Comparison of ENCODE assay signal across 8 cellular contexts in genomic region chr1:150629115-150629928, GRCh38.
A peak's percentile ranks its signal among the peaks of the same experiment; 100 is the strongest.
DNase-seq lines count a peak whose midpoint lies in the region; ATAC-seq lines count a peak whose summit lies in the region.

TSS of gene ENSA (minus strand) at chr1:150629612. CDS start at chr1:150629470, 142 bp downstream.

- H3K36me3 ChIP-seq in SK-N-MC (ENCODE audit: insufficient read depth, low read length): peaks cover 37% of the 10 kb centered on the region

- H3K27ac Mint-ChIP-seq in activated naive CD4-positive, alpha-beta T cell treated with anti-CD3 and anti-CD28 coated beads, Interleukin-2, amount 10 ng/mL, durations not matched to agents 7 days and 5 days: no peak within 1 kb of the TSS

- peak; percentile 87 for ATAC-seq in HG02588 (IDR thresholded peaks at IDR 0.05; ENCODE audit: unreplicated experiment)

- DNase-seq in NCI-H1048 (lab: John Stamatoyannopoulos, UW): peak; percentile 100
- DNase-seq in SK-N-MC (ENCODE audit: low read depth, low spot score): peak; percentile 99
- DNase-seq in activated naive CD4-positive, alpha-beta T cell treated with anti-CD3 and anti-CD28 coated beads, Interleukin-2, amount 10 ng/mL, durations not matched to agents 7 days and 5 days: peak; percentile 98
- peak; percentile 95 for DNase-seq in germinal center (ENCODE audit: low spot score)
- DNase-seq in non-pigmented ciliary epithelial cell (ENCODE audit: low read depth): peak; percentile 99
- DNase-seq in superior temporal gyrus (ENCODE audit: extremely low spot score): peak; percentile 100

- no peak within 1 kb of the TSS for H3K4me3 Mint-ChIP-seq in activated naive CD4-positive, alpha-beta T cell treated with anti-CD3 and anti-CD28 coated beads, Interleukin-2, amount 10 ng/mL, durations not matched to agents 7 days and 5 days

- no peaks in the 10 kb centered on the region for H3K9me3 Mint-ChIP-seq in activated naive CD4-positive, alpha-beta T cell treated with anti-CD3 and anti-CD28 coated beads, Interleukin-2, amount 10 ng/mL, durations not matched to agents 7 days and 5 days

- H3K9me3 ChIP-seq in SK-N-MC (ENCODE audit: low read depth, low read length): no peaks in the 10 kb centered on the region

- H3K27me3 Mint-ChIP-seq in activated naive CD4-positive, alpha-beta T cell treated with anti-CD3 and anti-CD28 coated beads, Interleukin-2, amount 10 ng/mL, durations not matched to agents 7 days and 5 days: no peaks in the 10 kb centered on the region

- H3K9ac ChIP-seq in SK-N-MC (ENCODE audit: insufficient read length): peak within 1 kb of the TSS; percentile 92

- peaks cover 36% of the 10 kb centered on the region for H3K36me3 Mint-ChIP-seq in activated naive CD4-positive, alpha-beta T cell treated with anti-CD3 and anti-CD28 coated beads, Interleukin-2, amount 10 ng/mL, durations not matched to agents 7 days and 5 days

- peak within 1 kb of the TSS; percentile 95 for H3K27ac ChIP-seq in SK-N-MC

- CTCF ChIA-PET in activated naive CD4-positive, alpha-beta T cell treated with anti-CD3 and anti-CD28 coated beads, Interleukin-2, amount 10 ng/mL, durations not matched to agents 7 days and 5 days (lab: Charles Lee): interaction anchor here (0.6 to 3.6 kb wide), 9 partner anchors 9 to 344 kb away, joined by 3 to 58 read pairs (median 4); partner anchors contain the start of gene MCL1

- H3K4me1 Mint-ChIP-seq in activated naive CD4-positive, alpha-beta T cell treated with anti-CD3 and anti-CD28 coated beads, Interleukin-2, amount 10 ng/mL, durations not matched to agents 7 days and 5 days: peaks cover 21% of the 10 kb centered on the region

- H3K4me3 ChIP-seq in GM08714 (ENCODE audit: low read length) (peak within 1 kb of the TSS; percentile 85), SK-N-MC (peak within 1 kb of the TSS; percentile 91)

Comparison
In these comparisons a context has a peak if more than half of its experiments do, and no peak if none do; other contexts are left out.
1. Peak in every context shown above with its lines: DNase-seq, ATAC-seq, H3K4me3 ChIP-seq and H3K27ac ChIP-seq.